Comparison of ENCODE assay signal across 1 cellular context in genomic region chr9:7171461-7171860, GRCh38.
TF ChIP-seq lines count a peak whose summit lies in the region.

No MANE protein-coding gene starts in this region.

TF ChIP-seq in neural cell, 6 proteins besides CTCF, POLR2A, EP300 and RAD21 (continued from another document):
- TF ChIP-seq REST (IDR thresholded peaks at IDR 0.05; ENCODE audit: borderline replicate concordance) (no peak), POLR2AphosphoS5 (IDR thresholded peaks at IDR 0.05) (no peak), TAF1 (IDR thresholded peaks at IDR 0.05; ENCODE audit: low read depth) (no peak), MXI1 (conservative IDR thresholded peaks at IDR 0.05; ENCODE audit: poor library complexity, severe bottlenecking) (no peak), EZH2 (IDR thresholded peaks at IDR 0.05; ENCODE audit: borderline replicate concordance, insufficient read depth, low read length, poor library complexity, severe bottlenecking) (no peak)
